9 cellular contexts compared by ENCODE assay signal in genomic region chr11:94926698-94927237, GRCh38.
DNase-seq lines count a peak whose midpoint lies in the region; ATAC-seq lines count a peak whose summit lies in the region.
"Had no signal": no experiment of that assay in that cellular context is flagged by ENCODE, and none has a peak within 500 bp of the region (broad histone marks: within the 10 kb centered on the region; RNA-seq: fewer than 3 reads in every experiment).

No MANE protein-coding gene starts in this region.

- no peaks in the 10 kb centered on the region for H3K36me3 ChIP-seq in stomach smooth muscle (ENCODE audit: control insufficient read depth in 2 of 2, insufficient read depth in 2 of 2, low read length in 2 of 2)

- H3K9ac ChIP-seq in stomach smooth muscle (ENCODE audit: low read length in 2 of 2), result peak overlapping the region in 1 of 2 donors; percentile 51

- H3K4me1 ChIP-seq in stomach smooth muscle (ENCODE audit: control insufficient read depth, insufficient read depth, low read length), result peaks cover 21% of the 10 kb centered on the region

- peak; percentile 95 for DNase-seq in HCEC 1CT
- peak; percentile 92 for DNase-seq in brain pericyte (ENCODE audit: low read depth, low spot score)
- peak; percentile 84 for DNase-seq in kidney tubule cell (ENCODE audit: low spot score)
- no peak for DNase-seq in stimulated activated CD4-positive, alpha-beta T cell treated with anti-CD3 and anti-CD28 coated beads, Interleukin-2, amount 100 ng/mL, for 48 hours
- DNase-seq in activated T-cell treated with anti-CD3 and anti-CD28 coated beads, Interleukin-2, amount 50 U/mL, for 1 hour, result no peak

- peak overlapping the region; percentile 66 for H3K27ac ChIP-seq in stomach smooth muscle (ENCODE audit: low read length)
- H3K27ac ChIP-seq: VCaP had no signal

- no peaks in the 10 kb centered on the region for H3K27me3 ChIP-seq in stomach smooth muscle (ENCODE audit: control insufficient read depth in 1 of 2, insufficient read depth in 2 of 2, low read length in 2 of 2)

- peak overlapping the region in 1 of 2 donors; percentile 35 for H3K4me3 ChIP-seq in stomach smooth muscle (ENCODE audit: low read length in 2 of 2)

- ATAC-seq in GM18870 (IDR thresholded peaks at IDR 0.05; ENCODE audit: unreplicated experiment), result no peak
- ATAC-seq in GM21786 (IDR thresholded peaks at IDR 0.05; ENCODE audit: unreplicated experiment), result no peak

- H3K9me3 ChIP-seq in stomach smooth muscle (ENCODE audit: control insufficient read depth in 2 of 2, low read length in 2 of 2), result no peaks in the 10 kb centered on the region

Comparison
In these comparisons a context has a peak if more than half of its experiments do, and no peak if none do; other contexts are left out.
1. DNase-seq: peak in HCEC 1CT (single experiment), brain pericyte (single experiment) and kidney tubule cell (single experiment); none in stimulated activated CD4-positive, alpha-beta T cell treated with anti-CD3 and anti-CD28 coated beads, Interleukin-2, amount 100 ng/mL, for 48 hours (0 of 2) and activated T-cell treated with anti-CD3 and anti-CD28 coated beads, Interleukin-2, amount 50 U/mL, for 1 hour (single experiment).